ENCODE assay signal across 1 cellular context in genomic region chr4:102735578-102735977, GRCh38.
TF ChIP-seq lines count a peak whose summit lies in the region.

No MANE protein-coding gene starts in this region.

TF ChIP-seq in IMR-90, 13 proteins besides CTCF, POLR2A, EP300 and RAD21 (continued from another document):
- TF ChIP-seq BHLHE40 (IDR thresholded peaks at IDR 0.05; ENCODE audit: low read depth, low read length) (no peak), RCOR1 (IDR thresholded peaks at IDR 0.05; ENCODE audit: insufficient replicate concordance, low read length) (no peak), CEBPB (IDR thresholded peaks at IDR 0.05; ENCODE audit: low read depth, low read length) (no peak), MAZ (IDR thresholded peaks at IDR 0.05; ENCODE audit: borderline replicate concordance, low read depth, low read length) (no peak), SMC3 (IDR thresholded peaks at IDR 0.05; ENCODE audit: low read depth, low read length) (no peak), ELK1 (IDR thresholded peaks at IDR 0.05; ENCODE audit: borderline replicate concordance, low read depth, low read length) (no peak), CHD1 (IDR thresholded peaks at IDR 0.05; ENCODE audit: low read depth, low read length) (no peak), MAFK (IDR thresholded peaks at IDR 0.05; ENCODE audit: low read depth, low read length) (no peak)
TF ChIP-seq in IMR-90: peak in this region for 0.
